ENCODE assay signal across 1 cellular context in the genomic region with DNA sequence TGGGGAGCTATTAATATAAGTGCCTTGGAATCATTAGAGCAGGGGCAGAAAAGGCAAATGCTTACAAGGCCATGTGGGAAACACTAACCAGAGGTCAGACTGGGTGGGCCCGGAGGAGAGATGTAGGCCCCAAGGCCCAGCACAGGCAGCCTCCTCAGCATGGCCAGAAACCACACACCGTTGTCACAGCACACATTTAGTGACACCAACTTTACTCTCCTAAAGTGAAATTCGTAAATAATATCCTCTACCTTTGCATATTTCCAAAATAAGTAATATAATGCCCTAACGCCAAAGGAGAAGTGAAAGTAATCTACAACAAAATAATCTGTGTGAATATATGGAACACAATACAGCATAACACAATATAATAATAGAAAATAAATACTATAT.
TF ChIP-seq lines count a peak whose summit lies in the region.

No MANE protein-coding gene starts in this region.

TF ChIP-seq in GM12878, 131 proteins besides CTCF, POLR2A, EP300 and RAD21 (continued from another document):
- TF ChIP-seq PKNOX1 (IDR thresholded peaks at IDR 0.05) = no peak
